ENCODE assay signal across 19 cellular contexts in the genomic region with DNA sequence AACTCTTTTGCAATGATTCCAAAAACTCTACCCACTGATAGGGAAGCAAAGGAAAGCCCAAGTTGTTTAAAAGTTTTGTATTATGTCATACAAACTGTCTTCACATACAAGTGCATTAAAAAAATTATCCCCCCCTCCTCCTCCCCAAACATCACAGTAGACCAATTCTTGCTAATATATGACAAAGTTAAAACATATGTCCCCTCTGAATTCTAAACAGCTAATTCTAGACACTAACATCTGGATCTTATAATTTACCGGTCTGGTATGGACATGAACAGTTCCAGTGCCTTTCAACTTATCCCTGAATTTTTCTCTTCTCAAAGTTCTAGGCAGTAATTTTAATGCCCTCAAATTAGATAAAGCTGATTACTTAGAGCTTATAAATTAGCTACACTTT.
DNase-seq lines count a peak whose midpoint lies in the region; ATAC-seq lines count a peak whose summit lies in the region.
"Had no signal": no experiment of that assay in that cellular context is flagged by ENCODE, and none has a peak within 500 bp of the region (broad histone marks: within the 10 kb centered on the region; RNA-seq: fewer than 3 reads in every experiment).

No MANE protein-coding gene starts in this region.

- no peak overlapping the region for H3K4me3 Mint-ChIP-seq in T-helper 2 cell treated with Interferon-gamma antibody and Interleukin-4, amounts not matched to agents 5 μg/mL and 100 μg/mL, for 36 hours
- no peak overlapping the region for H3K4me3 Mint-ChIP-seq in stimulated activated naive CD8-positive, alpha-beta T cell treated with anti-CD3 and anti-CD28 coated beads, Interleukin-15, Interleukin-2, amounts not matched to agents 100 ng/mL and 50 ng/mL, for 24 hours
- H3K4me3 Mint-ChIP-seq in stimulated activated naive CD8-positive, alpha-beta T cell treated with anti-CD3 and anti-CD28 coated beads, Interleukin-15, amount 100 ng/mL, for 72 hours: no peak overlapping the region
- H3K4me3 Mint-ChIP-seq: CD4-positive, alpha-beta memory T cell had no signal

- peaks cover 28% of the 10 kb centered on the region for H3K36me3 Mint-ChIP-seq in T-helper 2 cell treated with Interferon-gamma antibody and Interleukin-4, amounts not matched to agents 5 μg/mL and 100 μg/mL, for 36 hours (ENCODE audit: low read depth)
- H3K36me3 Mint-ChIP-seq in stimulated activated naive CD8-positive, alpha-beta T cell treated with anti-CD3 and anti-CD28 coated beads, Interleukin-15, Interleukin-2, amounts not matched to agents 100 ng/mL and 50 ng/mL, for 24 hours (ENCODE audit: low read depth): peaks cover 39% of the 10 kb centered on the region

- no peaks in the 10 kb centered on the region for H3K27me3 Mint-ChIP-seq in T-helper 2 cell treated with Interferon-gamma antibody and Interleukin-4, amounts not matched to agents 5 μg/mL and 100 μg/mL, for 36 hours (ENCODE audit: low read depth)
- no peaks in the 10 kb centered on the region for H3K27me3 Mint-ChIP-seq in stimulated activated naive CD8-positive, alpha-beta T cell treated with anti-CD3 and anti-CD28 coated beads, Interleukin-15, Interleukin-2, amounts not matched to agents 100 ng/mL and 50 ng/mL, for 24 hours
- H3K27me3 Mint-ChIP-seq in stimulated activated naive CD8-positive, alpha-beta T cell treated with anti-CD3 and anti-CD28 coated beads, Interleukin-15, amount 100 ng/mL, for 72 hours: no peaks in the 10 kb centered on the region
- H3K27me3 Mint-ChIP-seq: CD4-positive, alpha-beta memory T cell had no signal

- H3K9me3 Mint-ChIP-seq in T-helper 2 cell treated with Interferon-gamma antibody and Interleukin-4, amounts not matched to agents 5 μg/mL and 100 μg/mL, for 36 hours: no peaks in the 10 kb centered on the region
- H3K9me3 Mint-ChIP-seq in stimulated activated naive CD8-positive, alpha-beta T cell treated with anti-CD3 and anti-CD28 coated beads, Interleukin-15, Interleukin-2, amounts not matched to agents 100 ng/mL and 50 ng/mL, for 24 hours: no peaks in the 10 kb centered on the region
- H3K9me3 Mint-ChIP-seq in stimulated activated naive CD8-positive, alpha-beta T cell treated with anti-CD3 and anti-CD28 coated beads, Interleukin-15, amount 100 ng/mL, for 72 hours: no peaks in the 10 kb centered on the region
- H3K9me3 Mint-ChIP-seq: CD4-positive, alpha-beta memory T cell had no signal

- no peak for ATAC-seq in stimulated activated naive CD8-positive, alpha-beta T cell treated with anti-CD3 and anti-CD28 coated beads, Interleukin-15, amount 100 ng/mL, for 72 hours
- ATAC-seq: HepG2 had no signal

- peak overlapping the region; percentile 16 for H3K27ac Mint-ChIP-seq in T-helper 2 cell treated with Interferon-gamma antibody and Interleukin-4, amounts not matched to agents 5 μg/mL and 100 μg/mL, for 36 hours
- peak overlapping the region; percentile 4 for H3K27ac Mint-ChIP-seq in stimulated activated naive CD8-positive, alpha-beta T cell treated with anti-CD3 and anti-CD28 coated beads, Interleukin-15, Interleukin-2, amounts not matched to agents 100 ng/mL and 50 ng/mL, for 24 hours
- no peak overlapping the region for H3K27ac Mint-ChIP-seq in stimulated activated naive CD8-positive, alpha-beta T cell treated with anti-CD3 and anti-CD28 coated beads, Interleukin-15, amount 100 ng/mL, for 72 hours

- DNase-seq in T-helper 2 cell treated with Interferon-gamma antibody and Interleukin-4, amounts not matched to agents 5 μg/mL and 100 μg/mL, for 36 hours (ENCODE audit: low spot score): no peak
- no peak for DNase-seq in T-helper 2 cell
- DNase-seq in stimulated activated naive CD8-positive, alpha-beta T cell treated with anti-CD3 and anti-CD28 coated beads, Interleukin-15, amount 100 ng/mL, for 72 hours: no peak
- DNase-seq in fibroblast of gingiva (ENCODE audit: low read depth): peak; percentile 34
- DNase-seq in NCI-H510A (lab: John Stamatoyannopoulos, UW): no peak
- DNase-seq in T-helper 9 cell: no peak
- DNase-seq in NCI-H128 (lab: John Stamatoyannopoulos, UW; ENCODE audit: unreplicated experiment): no peak
- DNase-seq: 8988T; Calu3; CD4-positive, alpha-beta memory T cell; DMS53; GOT3; NCI-H1436 treated with DMSO at 0.1 percent for 48 hours; NCI-H2029 treated with DMSO at 0.1 percent for 48 hours; NCI-H2171 treated with DMSO at 0.1 percent for 48 hours; NCI-H82; PC-9 had no signal

- peaks cover 10% of the 10 kb centered on the region for H3K4me1 Mint-ChIP-seq in T-helper 2 cell treated with Interferon-gamma antibody and Interleukin-4, amounts not matched to agents 5 μg/mL and 100 μg/mL, for 36 hours (ENCODE audit: low read depth)
- H3K4me1 Mint-ChIP-seq in stimulated activated naive CD8-positive, alpha-beta T cell treated with anti-CD3 and anti-CD28 coated beads, Interleukin-15, Interleukin-2, amounts not matched to agents 100 ng/mL and 50 ng/mL, for 24 hours (ENCODE audit: low read depth): peaks cover 12% of the 10 kb centered on the region
- H3K4me1 Mint-ChIP-seq in stimulated activated naive CD8-positive, alpha-beta T cell treated with anti-CD3 and anti-CD28 coated beads, Interleukin-15, amount 100 ng/mL, for 72 hours: peaks cover 23% of the 10 kb centered on the region

Comparison
In these comparisons a context has a peak if more than half of its experiments do, and no peak if none do; other contexts are left out.
1. H3K27ac Mint-ChIP-seq: peak in T-helper 2 cell treated with Interferon-gamma antibody and Interleukin-4, amounts not matched to agents 5 μg/mL and 100 μg/mL, for 36 hours (single experiment) and stimulated activated naive CD8-positive, alpha-beta T cell treated with anti-CD3 and anti-CD28 coated beads, Interleukin-15, Interleukin-2, amounts not matched to agents 100 ng/mL and 50 ng/mL, for 24 hours (single experiment); none in stimulated activated naive CD8-positive, alpha-beta T cell treated with anti-CD3 and anti-CD28 coated beads, Interleukin-15, amount 100 ng/mL, for 72 hours (0 of 2).